Comparison of ENCODE assay signal across 8 cellular contexts in genomic region chr5:154858251-154858971, GRCh38. TPM values are rescaled to one million over a fixed set of nuclear protein-coding genes. Genes with fewer than 3 reads are reported as not detected.
A peak's percentile ranks its signal among the peaks of the same experiment; 100 is the strongest.
DNase-seq lines count a peak whose midpoint lies in the region; ATAC-seq and TF ChIP-seq lines count a peak whose summit lies in the region.

TSS of gene CNOT8 (plus strand) at chr5:154858627. CDS start at chr5:154863279, 4,652 bp downstream.

- H3K9ac ChIP-seq in SK-N-MC (ENCODE audit: insufficient read length), result peak within 1 kb of the TSS; percentile 90

- WGBS in gastroesophageal sphincter (ENCODE audit: low coverage in 1 of 2), 2 donors, result 0% methylated on average over 10 to 18 of the region's 66 CpGs
- WGBS in suprapubic skin, result under 1% methylated on average over 43 of the region's 66 CpGs

- no peaks in the 10 kb centered on the region for H3K9me3 ChIP-seq in SK-N-MC (ENCODE audit: low read depth, low read length)
- H3K9me3 ChIP-seq in gastroesophageal sphincter, result no peaks in the 10 kb centered on the region
- H3K9me3 ChIP-seq in suprapubic skin, result no peaks in the 10 kb centered on the region

- no peak for TF ChIP-seq EP300 in gastroesophageal sphincter (IDR thresholded peaks at IDR 0.05)
- TF ChIP-seq EP300 in suprapubic skin (IDR thresholded peaks at IDR 0.05), result no peak

- H3K27ac Mint-ChIP-seq in HFFc6, result peak within 1 kb of the TSS; percentile 100
- peak within 1 kb of the TSS; percentile 100 for H3K27ac Mint-ChIP-seq in activated naive CD4-positive, alpha-beta T cell treated with anti-CD3 and anti-CD28 coated beads, Interleukin-2, amount 10 ng/mL, durations not matched to agents 7 days and 5 days

- TF ChIP-seq POLR2A in NB4 (IDR thresholded peaks at IDR 0.05; ENCODE audit: extremely low read depth, insufficient read length) (peak; percentile 88), gastroesophageal sphincter (IDR thresholded peaks at IDR 0.05) (peak; percentile 89 to 91), suprapubic skin (IDR thresholded peaks at IDR 0.05) (peak; percentile 69 to 92)

- H3K27ac ChIP-seq in SK-N-MC (peak within 1 kb of the TSS; percentile 96), gastroesophageal sphincter (peak within 1 kb of the TSS; percentile 76 to 99 (median 98)), suprapubic skin (peak within 1 kb of the TSS; percentile 99)

- H3K4me3 ChIP-seq in NB4 (ENCODE audit: low read depth, low read length) (peak within 1 kb of the TSS; percentile 99), SK-N-MC (peak within 1 kb of the TSS; percentile 87), gastroesophageal sphincter (peak within 1 kb of the TSS; percentile 80 to 89), suprapubic skin (peak within 1 kb of the TSS; percentile 87)

- H3K27me3 Mint-ChIP-seq in HFFc6 (ENCODE audit: insufficient read depth), result peaks cover 4% of the 10 kb centered on the region; the same call in 1 of the 2 replicates
- no peaks in the 10 kb centered on the region for H3K27me3 Mint-ChIP-seq in activated naive CD4-positive, alpha-beta T cell treated with anti-CD3 and anti-CD28 coated beads, Interleukin-2, amount 10 ng/mL, durations not matched to agents 7 days and 5 days

- CTCF ChIA-PET in activated naive CD4-positive, alpha-beta T cell treated with anti-CD3 and anti-CD28 coated beads, Interleukin-2, amount 10 ng/mL, durations not matched to agents 7 days and 5 days (lab: Charles Lee), result no interaction called here

- H3K4me1 ChIP-seq in gastroesophageal sphincter (peaks cover 0 to 58% (median 26%) of the 10 kb centered on the region in 3 donors), suprapubic skin (peaks cover 46% of the 10 kb centered on the region)

- no peak for TF ChIP-seq CTCF in HFFc6 (IDR thresholded peaks at IDR 0.05)
- no peak for TF ChIP-seq CTCF in NB4 (IDR thresholded peaks at IDR 0.05; ENCODE audit: low read depth, low read length)
- TF ChIP-seq CTCF in gastroesophageal sphincter (IDR thresholded peaks at IDR 0.05), result peak in 1 of 4 experiments; percentile 22
- TF ChIP-seq CTCF in suprapubic skin (IDR thresholded peaks at IDR 0.05), result no peak

- H3K9me3 Mint-ChIP-seq in HFFc6, result no peaks in the 10 kb centered on the region
- no peaks in the 10 kb centered on the region for H3K9me3 Mint-ChIP-seq in activated naive CD4-positive, alpha-beta T cell treated with anti-CD3 and anti-CD28 coated beads, Interleukin-2, amount 10 ng/mL, durations not matched to agents 7 days and 5 days

- ATAC-seq in gastroesophageal sphincter, result peak; percentile 91

- H3K27me3 ChIP-seq in gastroesophageal sphincter, result no peaks in the 10 kb centered on the region
- no peaks in the 10 kb centered on the region for H3K27me3 ChIP-seq in suprapubic skin

- H3K4me3 Mint-ChIP-seq in HFFc6, result peak within 1 kb of the TSS; percentile 94
- H3K4me3 Mint-ChIP-seq in activated naive CD4-positive, alpha-beta T cell treated with anti-CD3 and anti-CD28 coated beads, Interleukin-2, amount 10 ng/mL, durations not matched to agents 7 days and 5 days, result peak within 1 kb of the TSS; percentile 87

- H3K36me3 ChIP-seq in SK-N-MC (ENCODE audit: insufficient read depth, low read length) (peaks cover 16% of the 10 kb centered on the region), gastroesophageal sphincter (peaks cover 0 to 5% of the 10 kb centered on the region in 2 donors), suprapubic skin (peaks cover 3% of the 10 kb centered on the region)

- peak; percentile 78 for DNase-seq in GM04503 (ENCODE audit: low read depth)
- peak; percentile 95 for DNase-seq in HFFc6
- peak; percentile 99 for DNase-seq in NB4 (ENCODE audit: low read depth)
- peak; percentile 89 for DNase-seq in SK-N-MC (ENCODE audit: low read depth, low spot score)
- peak; percentile 98 for DNase-seq in activated naive CD4-positive, alpha-beta T cell treated with anti-CD3 and anti-CD28 coated beads, Interleukin-2, amount 10 ng/mL, durations not matched to agents 7 days and 5 days
- peak; percentile 87 to 99 (median 98) for DNase-seq in nucleus accumbens (lab: John Stamatoyannopoulos, UW)
- peak; percentile 99 for DNase-seq in suprapubic skin (ENCODE audit: low spot score in 2 of 2)

- peaks cover 43% of the 10 kb centered on the region for H3K4me1 Mint-ChIP-seq in HFFc6 (ENCODE audit: low read depth)
- H3K4me1 Mint-ChIP-seq in activated naive CD4-positive, alpha-beta T cell treated with anti-CD3 and anti-CD28 coated beads, Interleukin-2, amount 10 ng/mL, durations not matched to agents 7 days and 5 days, result peaks cover 48% of the 10 kb centered on the region

- H3K36me3 Mint-ChIP-seq in HFFc6 (ENCODE audit: low read depth), result 0 out of 2 replicates have a peak, but pooled peaks cover 5% of the 10 kb centered on the region
- peaks cover 26% of the 10 kb centered on the region for H3K36me3 Mint-ChIP-seq in activated naive CD4-positive, alpha-beta T cell treated with anti-CD3 and anti-CD28 coated beads, Interleukin-2, amount 10 ng/mL, durations not matched to agents 7 days and 5 days

RNA-seq across cellular contexts. Expression of gene CNOT8, which starts in this region (rescaled TPM):
- total RNA-seq in HFFc6 (2021; fragmentation: NEBNext Ultra II Directional; extraction: Animal tissue kit (Norgen Biotek cat#: 25700)), result 10 to 100 TPM; 29.5 to 38.6 (median 30.8) TPM
- total RNA-seq in gastroesophageal sphincter (10 to 100 TPM; 53.6 to 71.5 (median 61.5) TPM), suprapubic skin (10 to 100 TPM; 55.3 to 83.5 (median 76.6) TPM)

Comparison
In these comparisons a context has a peak if more than half of its experiments do, and no peak if none do; other contexts are left out.
1. Peak in every context shown above with its lines: DNase-seq, ATAC-seq, H3K4me3 ChIP-seq and H3K27ac ChIP-seq.